ENCODE assay signal across 18 cellular contexts in the genomic region with DNA sequence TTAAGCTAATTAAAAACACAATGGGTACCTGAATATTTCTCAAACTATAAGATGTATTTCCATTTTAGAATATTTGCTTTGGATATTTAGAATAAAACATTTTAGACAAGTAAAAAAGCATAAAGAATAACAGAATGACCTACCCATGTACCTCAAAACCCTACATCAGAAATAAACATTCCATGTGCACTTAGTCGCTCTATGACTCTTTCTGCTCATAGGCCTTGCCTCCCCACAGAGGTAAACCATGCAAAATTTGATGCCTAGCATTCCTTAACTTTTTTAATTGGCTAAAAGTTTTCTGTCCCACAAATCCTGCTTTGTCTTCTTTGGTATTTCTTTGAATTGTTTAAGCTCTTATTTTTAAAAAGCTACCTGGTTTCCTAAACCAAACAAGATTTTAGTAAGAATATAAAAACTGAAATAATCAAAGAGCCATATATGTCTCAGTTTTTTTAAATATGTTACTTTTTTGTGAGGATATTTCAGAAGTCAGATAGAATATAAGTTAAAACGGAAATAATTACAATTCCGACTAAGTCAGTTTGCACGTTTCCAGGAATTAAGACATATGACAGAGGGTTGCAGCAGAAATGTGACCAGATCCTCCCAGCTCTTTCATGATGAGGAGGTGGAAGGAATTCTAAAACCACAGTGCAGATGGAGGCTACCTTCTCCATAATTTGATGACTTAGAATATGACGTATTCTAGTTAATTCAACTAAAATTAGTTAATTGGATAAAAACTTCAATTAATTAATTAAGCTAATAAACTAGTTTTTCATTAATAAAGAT.
DNase-seq lines count a peak whose midpoint lies in the region; FAIRE-seq and TF ChIP-seq lines count a peak whose summit lies in the region.
"Had no signal": no experiment of that assay in that cellular context is flagged by ENCODE, and none has a peak within 500 bp of the region (broad histone marks: within the 10 kb centered on the region; RNA-seq: fewer than 3 reads in every experiment).

No MANE protein-coding gene starts in this region.

- intact Hi-C loops in head of caudate nucleus (cut with DNase I): no loop called here

- CTCF ChIA-PET in RWPE1 (lab: Yijun Ruan, JAX): interaction anchor here (0.7 kb wide), 1 partner anchor 43 kb away, joined by 4 read pairs; no protein-coding TSS in a partner anchor

- peak; percentile 11 for FAIRE-seq in G401.6 (lab: Jason Lieb, UNC)

- DNase-seq in RWPE1 (ENCODE audit: low spot score): peak; percentile 59
- no peak for DNase-seq in epithelial cell of prostate (ENCODE audit: low read depth, low spot score)
- DNase-seq in renal cortical epithelial cell (ENCODE audit: low read depth): peak; percentile 54
- no peak for DNase-seq in NCI-H2227 treated with DMSO at 0.1 percent for 48 hours (lab: John Stamatoyannopoulos, UW)
- no peak for DNase-seq in head of caudate nucleus
- no peak for DNase-seq in T-helper 1 cell
- no peak for DNase-seq in NCI-H1048 (lab: John Stamatoyannopoulos, UW)
- DNase-seq: activated effector memory CD4-positive, alpha-beta T cell treated with Interleukin-2 at 50 U/mL for 16 hours; DMS153; gastrocnemius medialis; KG1; midbrain; NCI-H1436; NCI-H446; trophoblast cell had no signal

- no peak for TF ChIP-seq CTCF in RWPE1 (conservative IDR thresholded peaks at IDR 0.05; ENCODE audit: low read depth)

- no peak overlapping the region for H3K27ac ChIP-seq in RWPE1
- peak overlapping the region; percentile 74 for H3K27ac ChIP-seq in epithelial cell of prostate
- H3K27ac ChIP-seq: BLaER1, gastrocnemius medialis, neutrophil had no signal

- POLR2A ChIA-PET in RWPE1 (lab: Yijun Ruan, JAX; ENCODE audit: low non-redundant PET): no interaction called here

Comparison
In these comparisons a context has a peak if more than half of its experiments do, and no peak if none do; other contexts are left out.
1. DNase-seq: peak in RWPE1 (single experiment) and renal cortical epithelial cell (single experiment); none in epithelial cell of prostate (single experiment), NCI-H2227 treated with DMSO at 0.1 percent for 48 hours (single experiment), head of caudate nucleus (0 of 42), T-helper 1 cell (0 of 5) and NCI-H1048 (single experiment).